In genomic region chr1:24931481-24932221, GRCh38 we compare ENCODE assay signal across 8 cellular contexts. TPM values are rescaled to one million over a fixed set of nuclear protein-coding genes. Genes with fewer than 3 reads are reported as not detected.
DNase-seq lines count a peak whose midpoint lies in the region; ATAC-seq and TF ChIP-seq lines count a peak whose summit lies in the region.

No MANE protein-coding gene starts in this region.

- no peaks in the 10 kb centered on the region for H3K27me3 Mint-ChIP-seq in T-helper 1 cell treated with Interleukin-12 subunit alpha and Interleukin-12 subunit beta and Interleukin-4 antibody, amounts not matched to agents 30 μg/mL and 1 μg/mL, for 36 hours (ENCODE audit: low read depth)
- H3K27me3 Mint-ChIP-seq in chondrocyte (ENCODE audit: low read depth) = peaks cover 51% of the 10 kb centered on the region

- peaks cover 48% of the 10 kb centered on the region for H3K36me3 Mint-ChIP-seq in T-helper 1 cell treated with Interleukin-12 subunit alpha and Interleukin-12 subunit beta and Interleukin-4 antibody, amounts not matched to agents 30 μg/mL and 1 μg/mL, for 36 hours (ENCODE audit: low read depth)
- peaks cover 2% of the 10 kb centered on the region for H3K36me3 Mint-ChIP-seq in chondrocyte (ENCODE audit: low read depth)

- no CpG with 5 or more reads among the region's 63 CpGs for WGBS in iPS DF 6.9 (ENCODE audit: insufficient coverage, insufficient read length)

- H3K36me3 ChIP-seq in Panc1 (ENCODE audit: control insufficient read depth, insufficient read depth, low read length) (peaks cover 5% of the 10 kb centered on the region; the same call in 1 of the 2 replicates), iPS DF 6.9 (ENCODE audit: control insufficient read depth, insufficient read depth, low read length) (no peaks in the 10 kb centered on the region), gastrocnemius medialis (no peaks in the 10 kb centered on the region)

- H3K4me1 Mint-ChIP-seq in T-helper 1 cell treated with Interleukin-12 subunit alpha and Interleukin-12 subunit beta and Interleukin-4 antibody, amounts not matched to agents 30 μg/mL and 1 μg/mL, for 36 hours (ENCODE audit: low read depth) = peaks cover 48% of the 10 kb centered on the region
- peaks cover 7% of the 10 kb centered on the region for H3K4me1 Mint-ChIP-seq in chondrocyte (ENCODE audit: low read depth)

- POLR2A ChIA-PET in Panc1 (lab: Charles Lee) = no interaction called here

- H3K27ac ChIP-seq in Panc1 (ENCODE audit: low read length) (no peak overlapping the region), iPS DF 6.9 (ENCODE audit: low read length) (no peak overlapping the region), gastrocnemius medialis (no peak overlapping the region)

- H3K4me1 ChIP-seq in Panc1 (ENCODE audit: control insufficient read depth, insufficient read depth, low read length) (no peaks in the 10 kb centered on the region), iPS DF 6.9 (ENCODE audit: control insufficient read depth, insufficient read depth, low read length) (peaks cover 18% of the 10 kb centered on the region), gastrocnemius medialis (peaks cover 10 to 17% of the 10 kb centered on the region in 2 donors)

- no peak for TF ChIP-seq POLR2A in gastrocnemius medialis (IDR thresholded peaks at IDR 0.05)

- no peaks in the 10 kb centered on the region for H3K9me3 ChIP-seq in Panc1 (ENCODE audit: control insufficient read depth, insufficient read depth, low read depth, low read length)
- H3K9me3 ChIP-seq in iPS DF 6.9 (ENCODE audit: control insufficient read depth, insufficient read depth, low read length) = no peaks in the 10 kb centered on the region
- H3K9me3 ChIP-seq in gastrocnemius medialis = no peaks in the 10 kb centered on the region

- H3K27me3 ChIP-seq in Panc1 (ENCODE audit: control insufficient read depth, insufficient read depth, low read length) (no peaks in the 10 kb centered on the region; the same call in 1 of the 2 replicates), iPS DF 6.9 (ENCODE audit: control insufficient read depth, insufficient read depth, low read length) (peaks cover 61% of the 10 kb centered on the region), gastrocnemius medialis (peaks cover 73 to 81% (median 80%) of the 10 kb centered on the region in 3 donors)

- no peak for DNase-seq in T-helper 1 cell
- DNase-seq in Panc1 (ENCODE audit: low read depth, low spot score) = no peak
- DNase-seq in iPS DF 6.9 (ENCODE audit: low read depth, low spot score) = no peak
- DNase-seq in gastrocnemius medialis = no peak
- DNase-seq in chondrocyte (ENCODE audit: low spot score) = no peak
- DNase-seq in NOMO-1 treated with DMSO at 0.1 percent for 48 hours (lab: John Stamatoyannopoulos, UW; ENCODE audit: unreplicated experiment) = no peak

- no TSS peak for BruUV-seq in Panc1 (replicated peaks; lab: Mats Ljungman, UMichigan)

- in situ Hi-C loops in Panc1 (cut with HindIII; ENCODE audit: low pct_unique_long_range_greater_than_20kb, low sequenced_read_pairs) = no loop called here
- in situ Hi-C loops in gastrocnemius medialis (cut with MboI; ENCODE audit: low sequenced_read_pairs in 4 of 4) = loop anchor here in 1 of 4 donors (10.0 kb wide), 1 partner anchor 173 kb away; no protein-coding TSS in a partner anchor

- no peak for TF ChIP-seq CTCF in Panc1 (IDR thresholded peaks at IDR 0.05)
- no peak for TF ChIP-seq CTCF in gastrocnemius medialis (IDR thresholded peaks at IDR 0.05 in 4 of 5, conservative IDR thresholded peaks at IDR 0.05 in 1 of 5)
- TF ChIP-seq CTCF in chondrocyte (IDR thresholded peaks at IDR 0.05) = no peak

- ATAC-seq in Panc1 = peak; percentile 4; the same call in 1 of the 2 replicates
- no peak for ATAC-seq in gastrocnemius medialis
- ATAC-seq in HG03565 (IDR thresholded peaks at IDR 0.05; ENCODE audit: unreplicated experiment) = no peak

- H3K4me3 ChIP-seq in Panc1 (ENCODE audit: low read depth in 2 of 2, low read length in 2 of 2) = peak overlapping the region; percentile 10 to 12; a peak in 2 of 4 replicates
- peak overlapping the region; percentile 4; the same call in 1 of the 2 replicates for H3K4me3 ChIP-seq in iPS DF 6.9 (ENCODE audit: low read length)
- peak overlapping the region; percentile 2 to 19 (median 8) for H3K4me3 ChIP-seq in gastrocnemius medialis

- no peaks in the 10 kb centered on the region for H3K9me3 Mint-ChIP-seq in T-helper 1 cell treated with Interleukin-12 subunit alpha and Interleukin-12 subunit beta and Interleukin-4 antibody, amounts not matched to agents 30 μg/mL and 1 μg/mL, for 36 hours
- no peaks in the 10 kb centered on the region for H3K9me3 Mint-ChIP-seq in chondrocyte (ENCODE audit: low read depth)

- H3K27ac Mint-ChIP-seq in T-helper 1 cell treated with Interleukin-12 subunit alpha and Interleukin-12 subunit beta and Interleukin-4 antibody, amounts not matched to agents 30 μg/mL and 1 μg/mL, for 36 hours = peak overlapping the region; percentile 71
- no peak overlapping the region for H3K27ac Mint-ChIP-seq in chondrocyte (ENCODE audit: unreplicated experiment)

- CTCF ChIA-PET in Panc1 (lab: Charles Lee) = no interaction called here

- intact Hi-C loops in Panc1 (cut with micrococcal nuclease; ENCODE audit: unreplicated experiment) (no loop called here), gastrocnemius medialis (cut with DNase I; ENCODE audit: low total_unique reads) (loop anchor here (10.0 kb wide), 1 partner anchor 273 kb away; no protein-coding TSS in a partner anchor)

- peak overlapping the region; percentile 46 for H3K4me3 Mint-ChIP-seq in T-helper 1 cell treated with Interleukin-12 subunit alpha and Interleukin-12 subunit beta and Interleukin-4 antibody, amounts not matched to agents 30 μg/mL and 1 μg/mL, for 36 hours
- H3K4me3 Mint-ChIP-seq in chondrocyte (ENCODE audit: unreplicated experiment) = no peak overlapping the region

RNA-seq across cellular contexts. Expression of gene RUNX3, which starts 1.6 kb away (rescaled TPM):
- total RNA-seq in Panc1 (2021; ENCODE audit: unreplicated experiment) = 0.10 TPM
- 0.06 TPM for polyA plus RNA-seq in Panc1 (2012; ENCODE audit: insufficient read length)
- 1 to 10 TPM in 2 of 4 donors, under 1 TPM in 2; 0.13 to 1.9 (median 0.74) TPM for total RNA-seq in gastrocnemius medialis
- 1.8 to 2.9 TPM in 2 of 3 replicates, not detected in the other for total RNA-seq in chondrocyte
